In genomic region chr3:134378384-134378783, GRCh38 we compare ENCODE assay signal across 8 cellular contexts. TPM values are rescaled to one million over a fixed set of nuclear protein-coding genes. Genes with fewer than 3 reads are reported as not detected.
DNase-seq lines count a peak whose midpoint lies in the region; ATAC-seq and TF ChIP-seq lines count a peak whose summit lies in the region.

No MANE protein-coding gene starts in this region.

- peaks cover 4% of the 10 kb centered on the region for H4K20me1 ChIP-seq in DND-41 (ENCODE audit: insufficient read depth, low read length)

- no peak overlapping the region for H3K27ac Mint-ChIP-seq in central memory CD8-positive, alpha-beta T cell (ENCODE audit: low read depth)
- H3K27ac Mint-ChIP-seq in mesothelial cell of epicardium = no peak overlapping the region

- peak; percentile 57 for DNase-seq in DND-41
- no peak for DNase-seq in central memory CD8-positive, alpha-beta T cell (ENCODE audit: low spot score in 2 of 2)
- peak; percentile 86 for DNase-seq in mesenteric fat pad (ENCODE audit: low spot score)
- no peak for DNase-seq in mesothelial cell of epicardium (ENCODE audit: low spot score in 2 of 2, unreplicated experiment in 2 of 2)

- H2AFZ ChIP-seq in DND-41 (ENCODE audit: low read depth, low read length) = no peak overlapping the region

- H3K36me3 Mint-ChIP-seq in central memory CD8-positive, alpha-beta T cell (ENCODE audit: insufficient read depth) = no peaks in the 10 kb centered on the region
- H3K36me3 Mint-ChIP-seq in mesothelial cell of epicardium = no peaks in the 10 kb centered on the region

- peaks cover 38% of the 10 kb centered on the region for H3K27me3 ChIP-seq in DND-41 (ENCODE audit: insufficient read depth, low read length, poor library complexity)

- H3K79me2 ChIP-seq in DND-41 (ENCODE audit: insufficient read depth, low read length) = no peaks in the 10 kb centered on the region

- no peaks in the 10 kb centered on the region for H3K36me3 ChIP-seq in DND-41 (ENCODE audit: insufficient read depth, low read length)

- H3K9ac ChIP-seq in DND-41 (ENCODE audit: low read depth, low read length) = no peak overlapping the region

- peaks cover 15% of the 10 kb centered on the region for H3K4me1 Mint-ChIP-seq in central memory CD8-positive, alpha-beta T cell
- H3K4me1 Mint-ChIP-seq in mesothelial cell of epicardium = peaks cover 49% of the 10 kb centered on the region

- no peak overlapping the region for H3K27ac ChIP-seq in DND-41 (ENCODE audit: low read length)

- TF ChIP-seq CTCF in DND-41 (IDR thresholded peaks at IDR 0.05; ENCODE audit: borderline replicate concordance, extremely low read depth, low read length, poor library complexity, severe bottlenecking) (peak; percentile 78), LNCAP (IDR thresholded peaks at IDR 0.05) (peak; percentile 36; the same call in 1 of the 2 replicates), mesothelial cell of epicardium (IDR thresholded peaks at IDR 0.05; ENCODE audit: unreplicated experiment) (no peak)

- ATAC-seq in DND-41 (ENCODE audit: insufficient read depth, low read depth) = peak; percentile 59
- ATAC-seq in central memory CD8-positive, alpha-beta T cell (replicated peaks; ENCODE audit: extremely low read depth, poor library complexity, severe bottlenecking) = peak; percentile 43
- ATAC-seq in HG03045 (IDR thresholded peaks at IDR 0.05; ENCODE audit: unreplicated experiment) = no peak
- ATAC-seq in GM21576 (IDR thresholded peaks at IDR 0.05; ENCODE audit: unreplicated experiment) = no peak
- ATAC-seq in GM21825 (IDR thresholded peaks at IDR 0.05; ENCODE audit: unreplicated experiment) = no peak

- H3K9me3 ChIP-seq in DND-41 (ENCODE audit: insufficient read depth, low read length, severe bottlenecking) = no peaks in the 10 kb centered on the region

- H3K4me3 Mint-ChIP-seq in central memory CD8-positive, alpha-beta T cell = no peak overlapping the region
- no peak overlapping the region for H3K4me3 Mint-ChIP-seq in mesothelial cell of epicardium

- no peak overlapping the region for H3K4me3 ChIP-seq in DND-41 (ENCODE audit: low read depth in 1 of 2, low read length in 2 of 2)

- peaks cover 17% of the 10 kb centered on the region for H3K4me1 ChIP-seq in DND-41 (ENCODE audit: insufficient read depth, low read length)

- H3K27me3 Mint-ChIP-seq in central memory CD8-positive, alpha-beta T cell = peaks cover 83% of the 10 kb centered on the region
- H3K27me3 Mint-ChIP-seq in mesothelial cell of epicardium (ENCODE audit: low read depth) = no peaks in the 10 kb centered on the region

- no peaks in the 10 kb centered on the region for H3K9me3 Mint-ChIP-seq in central memory CD8-positive, alpha-beta T cell
- peaks cover 8% of the 10 kb centered on the region for H3K9me3 Mint-ChIP-seq in mesothelial cell of epicardium

- no peak overlapping the region for H3K4me2 ChIP-seq in DND-41 (ENCODE audit: insufficient read depth, low read length)

RNA-seq across cellular contexts. Expression of gene AMOTL2, which starts 4.1 kb away (rescaled TPM):
- total RNA-seq in mesenteric fat pad (272 TPM), mesothelial cell of epicardium (281 to 297 TPM (median 296 TPM) in 3 replicates)

Comparison
In these comparisons a context has a peak if more than half of its experiments do, and no peak if none do; other contexts are left out.
1. ATAC-seq: peak in DND-41 (single experiment) and central memory CD8-positive, alpha-beta T cell (single experiment); none in HG03045 (single experiment), GM21576 (single experiment) and GM21825 (single experiment).
2. DNase-seq: peak in DND-41 (single experiment) and mesenteric fat pad (single experiment); none in central memory CD8-positive, alpha-beta T cell (0 of 2) and mesothelial cell of epicardium (0 of 2).